22 cellular contexts compared by ENCODE assay signal in genomic region chr2:238902285-238902684, GRCh38. TPM values are rescaled to one million over a fixed set of nuclear protein-coding genes. Genes with fewer than 3 reads are reported as not detected.
"Had no signal": no experiment of that assay in that cellular context is flagged by ENCODE, and none has a peak within 500 bp of the region (broad histone marks: within the 10 kb centered on the region; RNA-seq: fewer than 3 reads in every experiment).

No MANE protein-coding gene starts in this region.

- H3K9me3 Mint-ChIP-seq: nephron; stimulated activated naive CD8-positive, alpha-beta T cell treated with anti-CD3 and anti-CD28 coated beads, Interleukin-15, amount 100 ng/mL, for 72 hours had no signal

- H3K36me3 Mint-ChIP-seq: stimulated activated naive B cell treated with anti-CD40 and anti-IgM and Interleukin-4, amounts not matched to agents 10 μg/mL and 1 μg/mL and 100 μg/mL, for 72 hours had no signal

- H3K27ac Mint-ChIP-seq: nephron; stimulated activated naive B cell treated with anti-CD40 and anti-IgM and Interleukin-4, amounts not matched to agents 10 μg/mL and 1 μg/mL and 100 μg/mL, for 72 hours; stimulated activated naive CD8-positive, alpha-beta T cell treated with anti-CD3 and anti-CD28 coated beads, Interleukin-15, amount 100 ng/mL, for 72 hours had no signal

- H3K27ac ChIP-seq: gastrocnemius medialis, heart right ventricle, psoas muscle, spleen, thoracic aorta, transverse colon had no signal

- H3K4me1 ChIP-seq: gastrocnemius medialis, psoas muscle, spleen had no signal

- H3K4me3 ChIP-seq: coronary artery, gastrocnemius medialis, heart right ventricle, psoas muscle, spleen, thoracic aorta, transverse colon had no signal

- H3K9me3 ChIP-seq: gastrocnemius medialis, heart right ventricle, psoas muscle, spleen, thoracic aorta, transverse colon had no signal

- DNase-seq: effector CD8-positive, alpha-beta T cell; gastrocnemius medialis; heart right ventricle; hypothalamus; islet precursor cell; midbrain; retina; stimulated activated CD4-positive, alpha-beta T cell treated with anti-CD3 and anti-CD28 coated beads, Interleukin-15, amount 100 ng/mL, for 24 hours; stimulated activated CD4-positive, alpha-beta T cell treated with anti-CD3 and anti-CD28 coated beads, Interleukin-1b, Interleukin-23, amount 100 ng/mL, for 48 hours; stimulated activated CD4-positive, alpha-beta T cell treated with anti-CD3 and anti-CD28 coated beads, Interleukin-4, amount 100 ng/mL, for 4 hours; stimulated activated naive B cell treated with anti-CD40 and anti-IgM and Interleukin-4, amounts not matched to agents 10 μg/mL and 1 μg/mL and 100 μg/mL, for 72 hours; stimulated activated naive CD8-positive, alpha-beta T cell treated with anti-CD3 and anti-CD28 coated beads, Interleukin-15, amount 100 ng/mL, for 72 hours; substantia nigra; transverse colon had no signal

- H3K27me3 ChIP-seq: transverse colon had no signal

- ATAC-seq: gastrocnemius medialis; left lobe of liver; psoas muscle; sciatic nerve; stimulated activated naive B cell treated with anti-CD40 and anti-IgM and Interleukin-4, amounts not matched to agents 10 μg/mL and 1 μg/mL and 100 μg/mL, for 72 hours; stimulated activated naive CD8-positive, alpha-beta T cell treated with anti-CD3 and anti-CD28 coated beads, Interleukin-15, amount 100 ng/mL, for 72 hours had no signal

- H3K4me3 Mint-ChIP-seq: nephron; stimulated activated naive B cell treated with anti-CD40 and anti-IgM and Interleukin-4, amounts not matched to agents 10 μg/mL and 1 μg/mL and 100 μg/mL, for 72 hours; stimulated activated naive CD8-positive, alpha-beta T cell treated with anti-CD3 and anti-CD28 coated beads, Interleukin-15, amount 100 ng/mL, for 72 hours had no signal

- H3K36me3 ChIP-seq: gastrocnemius medialis, heart right ventricle, spleen, thoracic aorta, transverse colon had no signal

- H3K4me1 Mint-ChIP-seq: stimulated activated naive B cell treated with anti-CD40 and anti-IgM and Interleukin-4, amounts not matched to agents 10 μg/mL and 1 μg/mL and 100 μg/mL, for 72 hours; stimulated activated naive CD8-positive, alpha-beta T cell treated with anti-CD3 and anti-CD28 coated beads, Interleukin-15, amount 100 ng/mL, for 72 hours had no signal

RNA-seq across cellular contexts. Expression of gene TWIST2, which starts 54.4 kb away (rescaled TPM):
- total RNA-seq: dermis microvascular lymphatic vessel endothelial cell, left lobe of liver had no signal
